Comparison of ENCODE assay signal across 8 cellular contexts in genomic region chr6:108074057-108074358, GRCh38. TPM values are rescaled to one million over a fixed set of nuclear protein-coding genes. Genes with fewer than 3 reads are reported as not detected.
DNase-seq lines count a peak whose midpoint lies in the region; ATAC-seq and TF ChIP-seq lines count a peak whose summit lies in the region.

No MANE protein-coding gene starts in this region.

- H3K27me3 ChIP-seq in iPS-18a (ENCODE audit: control insufficient read depth, insufficient read depth, low read length) = peaks cover 12% of the 10 kb centered on the region

- POLR2A ChIA-PET in GM10248 (lab: Yijun Ruan, JAX) = no interaction called here

- H3K27me3 Mint-ChIP-seq in stimulated activated naive B cell treated with anti-CD40 and anti-IgM and Interleukin-4, amounts not matched to agents 10 μg/mL and 1 μg/mL and 100 μg/mL, for 72 hours = no peaks in the 10 kb centered on the region

- TF ChIP-seq CTCF in GM10248 (IDR thresholded peaks at IDR 0.05; ENCODE audit: control extremely low read depth, extremely low read depth, low read depth, missing control alignments) = no peak

- CTCF ChIA-PET in GM10248 (lab: Yijun Ruan, JAX) = interaction anchor here (0.8 kb wide), 1 partner anchor 13 kb away, joined by 3 read pairs; no protein-coding TSS in a partner anchor

- H3K9me3 Mint-ChIP-seq in activated naive CD4-positive, alpha-beta T cell treated with anti-CD3 and anti-CD28 coated beads, Interleukin-2, amount 50 U/mL, for 72 hours = no peaks in the 10 kb centered on the region
- no peaks in the 10 kb centered on the region for H3K9me3 Mint-ChIP-seq in stimulated activated naive B cell treated with anti-CD40 and anti-IgM and Interleukin-4, amounts not matched to agents 10 μg/mL and 1 μg/mL and 100 μg/mL, for 72 hours

- peak overlapping the region; percentile 92 for H3K4me3 ChIP-seq in iPS-18a (ENCODE audit: low read length)

- H3K4me1 Mint-ChIP-seq in stimulated activated naive B cell treated with anti-CD40 and anti-IgM and Interleukin-4, amounts not matched to agents 10 μg/mL and 1 μg/mL and 100 μg/mL, for 72 hours = peaks cover 14 to 27% of the 10 kb centered on the region in 2 donors

- peaks cover 26% of the 10 kb centered on the region for H3K4me1 ChIP-seq in iPS-18a (ENCODE audit: control insufficient read depth, low read depth, low read length)

- no peak overlapping the region for H3K27ac ChIP-seq in iPS-18a (ENCODE audit: low read length)

- no peaks in the 10 kb centered on the region for H3K36me3 Mint-ChIP-seq in activated naive CD4-positive, alpha-beta T cell treated with anti-CD3 and anti-CD28 coated beads, Interleukin-2, amount 50 U/mL, for 72 hours
- H3K36me3 Mint-ChIP-seq in stimulated activated naive B cell treated with anti-CD40 and anti-IgM and Interleukin-4, amounts not matched to agents 10 μg/mL and 1 μg/mL and 100 μg/mL, for 72 hours = peaks cover 4 to 5% of the 10 kb centered on the region in 2 donors

- DNase-seq in NOMO-1 (lab: John Stamatoyannopoulos, UW; ENCODE audit: unreplicated experiment in 2 of 2) (peak; percentile 5 to 26), NOMO-1 treated with dmso at 0.1 percent for 144 hours (lab: John Stamatoyannopoulos, UW; ENCODE audit: unreplicated experiment) (no peak), DMS53 treated with DMSO at 0.1 percent for 48 hours (lab: John Stamatoyannopoulos, UW; ENCODE audit: unreplicated experiment) (no peak), GM10248 (ENCODE audit: extremely low spot score) (no peak)
- no peak for DNase-seq in activated naive CD4-positive, alpha-beta T cell treated with anti-CD3 and anti-CD28 coated beads, Interleukin-2, amount 50 U/mL, for 72 hours (ENCODE audit: low spot score in 2 of 2)
- DNase-seq in stimulated activated naive B cell treated with anti-CD40 and anti-IgM and Interleukin-4, amounts not matched to agents 10 μg/mL and 1 μg/mL and 100 μg/mL, for 72 hours = no peak

- peak overlapping the region; percentile 67 for H3K9ac ChIP-seq in iPS-18a (ENCODE audit: low read length)

- no peaks in the 10 kb centered on the region for H3K36me3 ChIP-seq in iPS-18a (ENCODE audit: control insufficient read depth, low read depth, low read length)

- H3K27ac Mint-ChIP-seq in activated naive CD4-positive, alpha-beta T cell treated with anti-CD3 and anti-CD28 coated beads, Interleukin-2, amount 50 U/mL, for 72 hours = peak overlapping the region; percentile 55 to 82
- peak overlapping the region; percentile 89 for H3K27ac Mint-ChIP-seq in stimulated activated naive B cell treated with anti-CD40 and anti-IgM and Interleukin-4, amounts not matched to agents 10 μg/mL and 1 μg/mL and 100 μg/mL, for 72 hours

- peak overlapping the region; percentile 89 to 92 for H3K4me3 Mint-ChIP-seq in stimulated activated naive B cell treated with anti-CD40 and anti-IgM and Interleukin-4, amounts not matched to agents 10 μg/mL and 1 μg/mL and 100 μg/mL, for 72 hours

- no peaks in the 10 kb centered on the region for H3K9me3 ChIP-seq in iPS-18a (ENCODE audit: control insufficient read depth, low read depth, low read length)

- ATAC-seq in HG03139 (IDR thresholded peaks at IDR 0.05; ENCODE audit: unreplicated experiment) = peak; percentile 37
- peak; percentile 40 to 52 for ATAC-seq in activated naive CD4-positive, alpha-beta T cell treated with anti-CD3 and anti-CD28 coated beads, Interleukin-2, amount 50 U/mL, for 72 hours
- ATAC-seq in stimulated activated naive B cell treated with anti-CD40 and anti-IgM and Interleukin-4, amounts not matched to agents 10 μg/mL and 1 μg/mL and 100 μg/mL, for 72 hours (replicated peaks) = peak; percentile 57

RNA-seq across cellular contexts. Expression of gene OSTM1, which starts 0.5 kb away (rescaled TPM):
- total RNA-seq in activated naive CD4-positive, alpha-beta T cell treated with anti-CD3 and anti-CD28 coated beads, Interleukin-2, amount 50 U/mL, for 72 hours = 10 to 100 TPM in 1 of 2 donors, 1 to 10 TPM in 1; 5.4 to 22.2 TPM

Comparison
In these comparisons a context has a peak if more than half of its experiments do, and no peak if none do; other contexts are left out.
1. DNase-seq: peak in NOMO-1 (2 of 2); none in NOMO-1 treated with dmso at 0.1 percent for 144 hours (single experiment), activated naive CD4-positive, alpha-beta T cell treated with anti-CD3 and anti-CD28 coated beads, Interleukin-2, amount 50 U/mL, for 72 hours (0 of 2), stimulated activated naive B cell treated with anti-CD40 and anti-IgM and Interleukin-4, amounts not matched to agents 10 μg/mL and 1 μg/mL and 100 μg/mL, for 72 hours (single experiment), DMS53 treated with DMSO at 0.1 percent for 48 hours (single experiment) and GM10248 (single experiment).
2. Peak in every context shown above with its lines, with median percentiles within 50 percentile points of each other: ATAC-seq.